Comparison of ENCODE assay signal across 1 cellular context in the genomic region with DNA sequence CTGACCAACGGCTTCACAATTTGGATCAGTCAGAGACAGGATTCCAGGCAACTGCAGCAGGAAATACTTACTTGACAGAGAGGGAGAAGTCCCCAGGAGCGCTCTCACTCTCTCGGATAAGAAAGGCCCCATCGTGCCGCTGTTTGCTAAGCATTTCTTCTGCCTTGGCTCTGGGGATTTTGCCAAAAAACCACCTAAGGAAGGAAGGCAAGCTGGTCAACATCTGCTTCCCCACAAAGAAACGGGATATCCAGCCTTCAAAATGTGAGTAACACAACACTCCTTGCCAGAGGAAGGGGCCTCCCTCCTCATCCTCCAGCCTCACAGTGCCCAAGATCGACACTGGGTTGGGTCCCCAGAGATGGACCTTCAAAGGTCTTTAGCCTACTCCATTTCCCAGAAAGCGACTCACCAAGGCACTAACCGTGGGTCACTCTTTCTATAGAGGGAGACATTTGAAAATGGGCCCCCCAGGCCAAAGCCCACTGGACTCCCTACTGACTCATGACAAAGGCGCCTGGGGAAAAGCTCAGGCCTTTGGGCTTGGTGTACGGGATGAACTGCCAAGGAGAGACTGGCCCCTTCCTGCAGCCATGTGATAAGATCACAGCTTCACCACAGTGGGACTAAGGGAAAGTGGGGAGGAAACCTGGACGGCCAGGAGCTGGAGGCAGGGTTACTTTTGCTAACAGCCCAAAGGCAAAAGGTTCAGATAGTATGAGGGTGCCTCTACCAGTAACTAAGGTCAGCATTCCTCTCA.
TF ChIP-seq lines count a peak whose summit lies in the region.

No MANE protein-coding gene starts in this region.

TF ChIP-seq in IMR-90, 13 proteins besides CTCF, POLR2A, EP300 and RAD21 (continued from another document):
- no peak for TF ChIP-seq USF2 (IDR thresholded peaks at IDR 0.05; ENCODE audit: low read depth, low read length)
- no peak for TF ChIP-seq MAZ (IDR thresholded peaks at IDR 0.05; ENCODE audit: borderline replicate concordance, low read depth, low read length)
- TF ChIP-seq FOS (IDR thresholded peaks at IDR 0.05; ENCODE audit: low read depth, low read length) = no peak
- TF ChIP-seq CHD1 (IDR thresholded peaks at IDR 0.05; ENCODE audit: low read depth, low read length) = no peak
- TF ChIP-seq, protein P1, sequence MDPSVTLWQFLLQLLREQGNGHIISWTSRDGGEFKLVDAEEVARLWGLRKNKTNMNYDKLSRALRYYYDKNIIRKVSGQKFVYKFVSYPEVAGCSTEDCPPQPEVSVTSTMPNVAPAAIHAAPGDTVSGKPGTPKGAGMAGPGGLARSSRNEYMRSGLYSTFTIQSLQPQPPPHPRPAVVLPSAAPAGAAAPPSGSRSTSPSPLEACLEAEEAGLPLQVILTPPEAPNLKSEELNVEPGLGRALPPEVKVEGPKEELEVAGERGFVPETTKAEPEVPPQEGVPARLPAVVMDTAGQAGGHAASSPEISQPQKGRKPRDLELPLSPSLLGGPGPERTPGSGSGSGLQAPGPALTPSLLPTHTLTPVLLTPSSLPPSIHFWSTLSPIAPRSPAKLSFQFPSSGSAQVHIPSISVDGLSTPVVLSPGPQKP (IDR thresholded peaks at IDR 0.05; ENCODE audit: borderline replicate concordance, low read depth, low read length) = no peak
- TF ChIP-seq MXI1 (IDR thresholded peaks at IDR 0.05; ENCODE audit: borderline replicate concordance, low read depth, low read length) = no peak
- TF ChIP-seq NFE2L2 (IDR thresholded peaks at IDR 0.05; ENCODE audit: low read depth, low read length) = no peak
- TF ChIP-seq SMC3 (IDR thresholded peaks at IDR 0.05; ENCODE audit: low read depth, low read length) = no peak
